9 cellular contexts compared by ENCODE assay signal in the genomic region with DNA sequence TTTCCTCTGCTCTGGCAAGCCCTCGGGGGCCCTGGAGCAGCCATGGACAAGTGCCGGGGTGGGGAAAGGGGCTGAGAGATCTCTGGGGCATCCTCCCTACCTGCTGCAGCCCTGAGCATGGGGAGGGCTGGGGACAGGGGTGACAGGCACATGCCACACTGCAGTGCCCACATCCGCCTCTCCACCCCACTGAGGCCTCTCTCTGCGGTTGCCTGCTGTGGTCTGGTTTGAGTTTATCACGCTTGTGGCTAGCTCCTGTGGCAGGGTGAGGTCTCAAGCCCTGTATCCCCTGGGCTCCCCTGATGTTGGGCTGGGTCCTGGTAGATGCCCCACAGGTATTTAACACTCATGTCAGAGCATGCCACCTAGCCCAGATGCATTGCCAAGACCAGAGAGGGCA.
A peak's percentile ranks its signal among the peaks of the same experiment; 100 is the strongest.
DNase-seq lines count a peak whose midpoint lies in the region; ATAC-seq lines count a peak whose summit lies in the region.
"Had no signal": no experiment of that assay in that cellular context is flagged by ENCODE, and none has a peak within 500 bp of the region (broad histone marks: within the 10 kb centered on the region; RNA-seq: fewer than 3 reads in every experiment).

No MANE protein-coding gene starts in this region.

- peak; percentile 48 for ATAC-seq in HG02678 (IDR thresholded peaks at IDR 0.05; ENCODE audit: unreplicated experiment)

- DNase-seq in activated CD4-positive, CD25-positive, alpha-beta regulatory T cell treated with anti-CD3 and anti-CD28 coated beads, Interleukin-2, amount 50 U/mL, for 72 hours = peak; percentile 76
- DNase-seq in central memory CD4-positive, alpha-beta T cell = peak; percentile 78
- peak; percentile 24 to 48 for DNase-seq in stimulated activated CD8-positive, alpha-beta memory T cell treated with anti-CD3 and anti-CD28 coated beads, Interleukin-4, amount 100 ng/mL, for 4 hours (ENCODE audit: low read depth in 2 of 2, low spot score in 1 of 2)
- DNase-seq in DMS153 treated with DMSO at 0.1 percent for 48 hours (lab: John Stamatoyannopoulos, UW; ENCODE audit: unreplicated experiment) (no peak), NCI-H69 (lab: John Stamatoyannopoulos, UW) (no peak), NCI-H446 treated with DMSO at 0.1 percent for 48 hours (lab: John Stamatoyannopoulos, UW) (no peak), hypothalamus (lab: John Stamatoyannopoulos, UW) (no peak)
- DNase-seq: IMR-90 had no signal

Comparison
In these comparisons a context has a peak if more than half of its experiments do, and no peak if none do; other contexts are left out.
1. DNase-seq: peak in activated CD4-positive, CD25-positive, alpha-beta regulatory T cell treated with anti-CD3 and anti-CD28 coated beads, Interleukin-2, amount 50 U/mL, for 72 hours (single experiment), central memory CD4-positive, alpha-beta T cell (single experiment) and stimulated activated CD8-positive, alpha-beta memory T cell treated with anti-CD3 and anti-CD28 coated beads, Interleukin-4, amount 100 ng/mL, for 4 hours (2 of 2); none in DMS153 treated with DMSO at 0.1 percent for 48 hours (single experiment), NCI-H69 (single experiment), NCI-H446 treated with DMSO at 0.1 percent for 48 hours (single experiment) and hypothalamus (0 of 51).